ENCODE assay signal across 32 cellular contexts in the genomic region with DNA sequence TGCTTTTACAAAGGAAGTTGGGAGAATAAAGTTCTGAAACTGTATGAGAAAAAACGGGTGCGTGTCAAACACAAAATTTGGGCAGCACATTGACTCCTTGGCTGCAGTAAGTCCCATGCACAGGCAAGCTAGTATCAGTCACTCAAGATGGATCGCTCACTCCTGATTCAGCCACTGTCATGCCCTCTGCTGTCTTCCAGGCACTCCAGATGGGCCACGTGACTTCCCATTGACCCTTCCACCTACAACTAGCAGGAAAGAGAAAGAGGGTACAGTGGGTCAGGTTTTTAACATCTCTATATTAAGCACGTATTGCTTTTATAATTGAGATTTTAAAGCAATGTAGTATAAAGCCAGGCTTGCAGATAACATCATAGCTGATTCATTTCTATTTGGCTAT. TPM values are rescaled to one million over a fixed set of nuclear protein-coding genes. Genes with fewer than 3 reads are reported as not detected.
"Had no signal": no experiment of that assay in that cellular context is flagged by ENCODE, and none has a peak within 500 bp of the region (broad histone marks: within the 10 kb centered on the region; RNA-seq: fewer than 3 reads in every experiment).

No MANE protein-coding gene starts in this region.

- H3K9me3 ChIP-seq: prostate gland, uterus had no signal

- H3K27ac ChIP-seq: epithelial cell of prostate, prostate gland, skin epidermis, uterus, WERI-Rb-1 had no signal

- H3K9me3 Mint-ChIP-seq: activated CD4-positive, alpha-beta memory T cell treated with anti-CD3 and anti-CD28 coated beads, Interleukin-2, amount 10 ng/mL, durations not matched to agents 7 days and 5 days; activated CD4-positive, alpha-beta T cell treated with anti-CD3 and anti-CD28 coated beads, Interleukin-2, amount 10 ng/mL, durations not matched to agents 7 days and 5 days; activated naive CD4-positive, alpha-beta T cell treated with anti-CD3 and anti-CD28 coated beads, Interleukin-2, amount 50 U/mL, for 24 hours; activated naive CD8-positive, alpha-beta T cell treated with anti-CD3 and anti-CD28 coated beads, Interleukin-2, amount 50 U/mL, for 24 hours; activated T-helper 2 cell treated with anti-CD3 and anti-CD28 coated beads, Interferon-gamma antibody, Interleukin-2, Interleukin-4, amounts not matched to agents 10 μg/mL and 5 μg/mL and 100 μg/mL, durations not matched to agents 14 hours and 24 hours and 36 hours; dendritic cell treated with granulocyte-macrophage colony-stimulating factor and Interleukin-4, amounts not matched to agents 40 ng/mL and 50 ng/mL, for 4 days; immature natural killer cell; nephron; stimulated activated effector memory CD8-positive, alpha-beta T cell treated with anti-CD3 and anti-CD28 coated beads, Interleukin-12 subunit alpha, Interleukin-12 subunit beta, amount 100 ng/mL, for 72 hours; stimulated activated naive CD8-positive, alpha-beta T cell treated with anti-CD3 and anti-CD28 coated beads, Interleukin-15, amount 100 ng/mL, for 72 hours; type B pancreatic cell had no signal

- H3K27me3 ChIP-seq: uterus had no signal

- H3K4me1 Mint-ChIP-seq: activated CD4-positive, alpha-beta memory T cell treated with anti-CD3 and anti-CD28 coated beads, Interleukin-2, amount 10 ng/mL, durations not matched to agents 7 days and 5 days; activated CD4-positive, alpha-beta T cell treated with anti-CD3 and anti-CD28 coated beads, Interleukin-2, amount 10 ng/mL, durations not matched to agents 7 days and 5 days; activated naive CD4-positive, alpha-beta T cell treated with anti-CD3 and anti-CD28 coated beads, Interleukin-2, amount 50 U/mL, for 24 hours; activated naive CD8-positive, alpha-beta T cell treated with anti-CD3 and anti-CD28 coated beads, Interleukin-2, amount 50 U/mL, for 24 hours; immature natural killer cell; nephron; stimulated activated effector memory CD8-positive, alpha-beta T cell treated with anti-CD3 and anti-CD28 coated beads, Interleukin-12 subunit alpha, Interleukin-12 subunit beta, amount 100 ng/mL, for 72 hours; stimulated activated naive CD8-positive, alpha-beta T cell treated with anti-CD3 and anti-CD28 coated beads, Interleukin-15, amount 100 ng/mL, for 72 hours had no signal

- H3K36me3 Mint-ChIP-seq: immature natural killer cell; stimulated activated effector memory CD8-positive, alpha-beta T cell treated with anti-CD3 and anti-CD28 coated beads, Interleukin-12 subunit alpha, Interleukin-12 subunit beta, amount 100 ng/mL, for 72 hours; type B pancreatic cell had no signal

- H3K36me3 ChIP-seq: prostate gland, uterus, WERI-Rb-1 had no signal

- H3K4me1 ChIP-seq: prostate gland, uterus had no signal

- DNase-seq: activated CD4-positive, alpha-beta memory T cell treated with anti-CD3 and anti-CD28 coated beads, Interleukin-2, amount 10 ng/mL, durations not matched to agents 7 days and 5 days; activated CD4-positive, alpha-beta T cell treated with anti-CD3 and anti-CD28 coated beads, Interleukin-2, amount 10 ng/mL, durations not matched to agents 7 days and 5 days; activated CD4-positive, CD25-positive, alpha-beta regulatory T cell treated with anti-CD3 and anti-CD28 coated beads, Interleukin-2, amount 50 U/mL, for 72 hours; activated CD8-positive, alpha-beta memory T cell treated with anti-CD3 and anti-CD28 coated beads, Interleukin-2, amount 50 U/mL, for 48 hours; activated naive CD8-positive, alpha-beta T cell treated with anti-CD3 and anti-CD28 coated beads, Interleukin-2, amount 50 U/mL, for 24 hours; activated T-cell treated with anti-CD3 and anti-CD28 coated beads, Interleukin-2, amount 50 U/mL, for 48 hours; amygdala; central memory CD4-positive, alpha-beta T cell; foreskin fibroblast; head of caudate nucleus; hippocampal formation; immature natural killer cell; kidney; left colon; mammary epithelial cell; retina; stimulated activated CD4-positive, alpha-beta T cell treated with anti-CD3 and anti-CD28 coated beads, Interleukin-12 subunit alpha, Interleukin-12 subunit beta, amount 100 ng/mL, for 4 hours; stimulated activated CD4-positive, alpha-beta T cell treated with anti-CD3 and anti-CD28 coated beads, Interleukin-4, amount 100 ng/mL, for 1 hour; stimulated activated naive CD8-positive, alpha-beta T cell treated with anti-CD3 and anti-CD28 coated beads, Interleukin-15, amount 100 ng/mL, for 72 hours; substantia nigra; uterus; WERI-Rb-1 had no signal

- H3K4me3 ChIP-seq: prostate gland, skin epidermis, uterus had no signal

- H3K27ac Mint-ChIP-seq: activated CD4-positive, alpha-beta memory T cell treated with anti-CD3 and anti-CD28 coated beads, Interleukin-2, amount 10 ng/mL, durations not matched to agents 7 days and 5 days; activated CD4-positive, alpha-beta T cell treated with anti-CD3 and anti-CD28 coated beads, Interleukin-2, amount 10 ng/mL, durations not matched to agents 7 days and 5 days; activated naive CD4-positive, alpha-beta T cell treated with anti-CD3 and anti-CD28 coated beads, Interleukin-2, amount 50 U/mL, for 24 hours; activated naive CD8-positive, alpha-beta T cell treated with anti-CD3 and anti-CD28 coated beads, Interleukin-2, amount 50 U/mL, for 24 hours; activated T-helper 2 cell treated with anti-CD3 and anti-CD28 coated beads, Interferon-gamma antibody, Interleukin-2, Interleukin-4, amounts not matched to agents 10 μg/mL and 5 μg/mL and 100 μg/mL, durations not matched to agents 14 hours and 24 hours and 36 hours; dendritic cell treated with granulocyte-macrophage colony-stimulating factor and Interleukin-4, amounts not matched to agents 40 ng/mL and 50 ng/mL, for 4 days; immature natural killer cell; nephron; stimulated activated effector memory CD8-positive, alpha-beta T cell treated with anti-CD3 and anti-CD28 coated beads, Interleukin-12 subunit alpha, Interleukin-12 subunit beta, amount 100 ng/mL, for 72 hours; type B pancreatic cell had no signal

- H3K27me3 Mint-ChIP-seq: activated naive CD4-positive, alpha-beta T cell treated with anti-CD3 and anti-CD28 coated beads, Interleukin-2, amount 50 U/mL, for 24 hours; activated naive CD8-positive, alpha-beta T cell treated with anti-CD3 and anti-CD28 coated beads, Interleukin-2, amount 50 U/mL, for 24 hours; dendritic cell treated with granulocyte-macrophage colony-stimulating factor and Interleukin-4, amounts not matched to agents 40 ng/mL and 50 ng/mL, for 4 days; type B pancreatic cell had no signal

- ATAC-seq: activated naive CD8-positive, alpha-beta T cell treated with anti-CD3 and anti-CD28 coated beads, Interleukin-2, amount 50 U/mL, for 24 hours; left colon; sciatic nerve; stimulated activated effector memory CD8-positive, alpha-beta T cell treated with anti-CD3 and anti-CD28 coated beads, Interleukin-12 subunit alpha, Interleukin-12 subunit beta, amount 100 ng/mL, for 72 hours; stimulated activated naive CD8-positive, alpha-beta T cell treated with anti-CD3 and anti-CD28 coated beads, Interleukin-15, amount 100 ng/mL, for 72 hours had no signal

- H3K4me3 Mint-ChIP-seq: activated CD4-positive, alpha-beta memory T cell treated with anti-CD3 and anti-CD28 coated beads, Interleukin-2, amount 10 ng/mL, durations not matched to agents 7 days and 5 days; activated CD4-positive, alpha-beta T cell treated with anti-CD3 and anti-CD28 coated beads, Interleukin-2, amount 10 ng/mL, durations not matched to agents 7 days and 5 days; activated naive CD4-positive, alpha-beta T cell treated with anti-CD3 and anti-CD28 coated beads, Interleukin-2, amount 50 U/mL, for 24 hours; activated naive CD8-positive, alpha-beta T cell treated with anti-CD3 and anti-CD28 coated beads, Interleukin-2, amount 50 U/mL, for 24 hours; dendritic cell treated with granulocyte-macrophage colony-stimulating factor and Interleukin-4, amounts not matched to agents 40 ng/mL and 50 ng/mL, for 4 days; immature natural killer cell; nephron; stimulated activated effector memory CD8-positive, alpha-beta T cell treated with anti-CD3 and anti-CD28 coated beads, Interleukin-12 subunit alpha, Interleukin-12 subunit beta, amount 100 ng/mL, for 72 hours; stimulated activated naive CD8-positive, alpha-beta T cell treated with anti-CD3 and anti-CD28 coated beads, Interleukin-15, amount 100 ng/mL, for 72 hours; type B pancreatic cell had no signal

RNA-seq across cellular contexts. Expression of a gene that starts 8.6 kb away (rescaled TPM):
- total RNA-seq: activated CD4-positive, alpha-beta T cell treated with anti-CD3 and anti-CD28 coated beads, Interleukin-2, amount 10 ng/mL, durations not matched to agents 7 days and 5 days had no signal
